In genomic region chr6:63968650-63969049, GRCh38 we compare ENCODE assay signal across 2 cellular contexts.
TF ChIP-seq lines count a peak whose summit lies in the region.

No MANE protein-coding gene starts in this region.

TF ChIP-seq in GM23338, 12 proteins besides CTCF, POLR2A, EP300 and RAD21:
- TF ChIP-seq JUNB (IDR thresholded peaks at IDR 0.05; ENCODE audit: unreplicated experiment) = no peak
- TF ChIP-seq EZH2phosphoT487 (IDR thresholded peaks at IDR 0.05; ENCODE audit: unreplicated experiment) = no peak
- TF ChIP-seq, protein P1, sequence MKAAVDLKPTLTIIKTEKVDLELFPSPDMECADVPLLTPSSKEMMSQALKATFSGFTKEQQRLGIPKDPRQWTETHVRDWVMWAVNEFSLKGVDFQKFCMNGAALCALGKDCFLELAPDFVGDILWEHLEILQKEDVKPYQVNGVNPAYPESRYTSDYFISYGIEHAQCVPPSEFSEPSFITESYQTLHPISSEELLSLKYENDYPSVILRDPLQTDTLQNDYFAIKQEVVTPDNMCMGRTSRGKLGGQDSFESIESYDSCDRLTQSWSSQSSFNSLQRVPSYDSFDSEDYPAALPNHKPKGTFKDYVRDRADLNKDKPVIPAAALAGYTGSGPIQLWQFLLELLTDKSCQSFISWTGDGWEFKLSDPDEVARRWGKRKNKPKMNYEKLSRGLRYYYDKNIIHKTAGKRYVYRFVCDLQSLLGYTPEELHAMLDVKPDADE (IDR thresholded peaks at IDR 0.05) = no peak
- no peak for TF ChIP-seq REST (IDR thresholded peaks at IDR 0.05; ENCODE audit: unreplicated experiment)
- TF ChIP-seq ZNF114 (CRISPR knock-in tag; IDR thresholded peaks at IDR 0.05) = no peak
- TF ChIP-seq EZH2 (IDR thresholded peaks at IDR 0.05; ENCODE audit: low read depth, unreplicated experiment) = no peak
- TF ChIP-seq POLR2AphosphoS5 (IDR thresholded peaks at IDR 0.05; ENCODE audit: low read depth) = no peak
- TF ChIP-seq, protein P2, sequence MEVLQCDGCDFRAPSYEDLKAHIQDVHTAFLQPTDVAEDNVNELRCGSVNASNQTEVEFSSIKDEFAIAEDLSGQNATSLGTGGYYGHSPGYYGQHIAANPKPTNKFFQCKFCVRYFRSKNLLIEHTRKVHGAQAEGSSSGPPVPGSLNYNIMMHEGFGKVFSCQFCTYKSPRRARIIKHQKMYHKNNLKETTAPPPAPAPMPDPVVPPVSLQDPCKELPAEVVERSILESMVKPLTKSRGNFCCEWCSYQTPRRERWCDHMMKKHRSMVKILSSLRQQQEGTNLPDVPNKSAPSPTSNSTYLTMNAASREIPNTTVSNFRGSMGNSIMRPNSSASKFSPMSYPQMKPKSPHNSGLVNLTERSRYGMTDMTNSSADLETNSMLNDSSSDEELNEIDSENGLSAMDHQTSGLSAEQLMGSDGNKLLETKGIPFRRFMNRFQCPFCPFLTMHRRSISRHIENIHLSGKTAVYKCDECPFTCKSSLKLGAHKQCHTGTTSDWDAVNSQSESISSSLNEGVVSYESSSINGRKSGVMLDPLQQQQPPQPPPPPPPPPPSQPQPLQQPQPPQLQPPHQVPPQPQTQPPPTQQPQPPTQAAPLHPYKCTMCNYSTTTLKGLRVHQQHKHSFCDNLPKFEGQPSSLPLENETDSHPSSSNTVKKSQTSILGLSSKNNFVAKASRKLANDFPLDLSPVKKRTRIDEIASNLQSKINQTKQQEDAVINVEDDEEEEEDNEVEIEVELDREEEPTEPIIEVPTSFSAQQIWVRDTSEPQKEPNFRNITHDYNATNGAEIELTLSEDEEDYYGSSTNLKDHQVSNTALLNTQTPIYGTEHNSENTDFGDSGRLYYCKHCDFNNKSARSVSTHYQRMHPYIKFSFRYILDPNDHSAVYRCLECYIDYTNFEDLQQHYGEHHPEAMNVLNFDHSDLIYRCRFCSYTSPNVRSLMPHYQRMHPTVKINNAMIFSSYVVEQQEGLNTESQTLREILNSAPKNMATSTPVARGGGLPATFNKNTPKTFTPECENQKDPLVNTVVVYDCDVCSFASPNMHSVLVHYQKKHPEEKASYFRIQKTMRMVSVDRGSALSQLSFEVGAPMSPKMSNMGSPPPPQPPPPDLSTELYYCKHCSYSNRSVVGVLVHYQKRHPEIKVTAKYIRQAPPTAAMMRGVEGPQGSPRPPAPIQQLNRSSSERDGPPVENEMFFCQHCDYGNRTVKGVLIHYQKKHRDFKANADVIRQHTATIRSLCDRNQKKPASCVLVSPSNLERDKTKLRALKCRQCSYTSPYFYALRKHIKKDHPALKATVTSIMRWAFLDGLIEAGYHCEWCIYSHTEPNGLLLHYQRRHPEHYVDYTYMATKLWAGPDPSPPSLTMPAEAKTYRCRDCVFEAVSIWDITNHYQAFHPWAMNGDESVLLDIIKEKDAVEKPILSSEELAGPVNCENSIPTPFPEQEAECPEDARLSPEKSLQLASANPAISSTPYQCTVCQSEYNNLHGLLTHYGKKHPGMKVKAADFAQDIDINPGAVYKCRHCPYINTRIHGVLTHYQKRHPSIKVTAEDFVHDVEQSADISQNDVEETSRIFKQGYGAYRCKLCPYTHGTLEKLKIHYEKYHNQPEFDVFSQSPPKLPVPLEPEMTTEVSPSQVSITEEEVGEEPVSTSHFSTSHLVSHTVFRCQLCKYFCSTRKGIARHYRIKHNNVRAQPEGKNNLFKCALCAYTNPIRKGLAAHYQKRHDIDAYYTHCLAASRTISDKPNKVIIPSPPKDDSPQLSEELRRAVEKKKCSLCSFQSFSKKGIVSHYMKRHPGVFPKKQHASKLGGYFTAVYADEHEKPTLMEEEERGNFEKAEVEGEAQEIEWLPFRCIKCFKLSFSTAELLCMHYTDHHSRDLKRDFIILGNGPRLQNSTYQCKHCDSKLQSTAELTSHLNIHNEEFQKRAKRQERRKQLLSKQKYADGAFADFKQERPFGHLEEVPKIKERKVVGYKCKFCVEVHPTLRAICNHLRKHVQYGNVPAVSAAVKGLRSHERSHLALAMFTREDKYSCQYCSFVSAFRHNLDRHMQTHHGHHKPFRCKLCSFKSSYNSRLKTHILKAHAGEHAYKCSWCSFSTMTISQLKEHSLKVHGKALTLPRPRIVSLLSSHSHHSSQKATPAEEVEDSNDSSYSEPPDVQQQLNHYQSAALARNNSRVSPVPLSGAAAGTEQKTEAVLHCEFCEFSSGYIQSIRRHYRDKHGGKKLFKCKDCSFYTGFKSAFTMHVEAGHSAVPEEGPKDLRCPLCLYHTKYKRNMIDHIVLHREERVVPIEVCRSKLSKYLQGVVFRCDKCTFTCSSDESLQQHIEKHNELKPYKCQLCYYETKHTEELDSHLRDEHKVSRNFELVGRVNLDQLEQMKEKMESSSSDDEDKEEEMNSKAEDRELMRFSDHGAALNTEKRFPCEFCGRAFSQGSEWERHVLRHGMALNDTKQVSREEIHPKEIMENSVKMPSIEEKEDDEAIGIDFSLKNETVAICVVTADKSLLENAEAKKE (CRISPR knock-in tag; IDR thresholded peaks at IDR 0.05) = no peak
- TF ChIP-seq CREB1 (CRISPR knock-in tag; IDR thresholded peaks at IDR 0.05; ENCODE audit: low read depth) = no peak
- no peak for TF ChIP-seq ZNF331 (CRISPR knock-in tag; IDR thresholded peaks at IDR 0.05; ENCODE audit: low read depth)

TF ChIP-seq in IMR-90, 13 proteins besides CTCF, POLR2A, EP300 and RAD21:
- TF ChIP-seq RCOR1 (IDR thresholded peaks at IDR 0.05; ENCODE audit: insufficient replicate concordance, low read length) = no peak
- peak; percentile 42 for TF ChIP-seq MAFK (IDR thresholded peaks at IDR 0.05; ENCODE audit: low read depth, low read length)
